In genomic region chr22:36460202-36460601, GRCh38 we compare ENCODE assay signal across 21 cellular contexts. TPM values are rescaled to one million over a fixed set of nuclear protein-coding genes. Genes with fewer than 3 reads are reported as not detected.
DNase-seq lines count a peak whose midpoint lies in the region; ATAC-seq, FAIRE-seq and TF ChIP-seq lines count a peak whose summit lies in the region.
"Had no signal": no experiment of that assay in that cellular context is flagged by ENCODE, and none has a peak within 500 bp of the region (broad histone marks: within the 10 kb centered on the region; RNA-seq: fewer than 3 reads in every experiment).

No MANE protein-coding gene starts in this region.

- no peak overlapping the region for H4K5ac ChIP-seq in mesendoderm (ENCODE audit: low read length)

- BruUV-seq in PC-3 (replicated peaks; lab: Mats Ljungman, UMichigan): no TSS peak

- H3K4me1 ChIP-seq in A549 (peaks cover 58% of the 10 kb centered on the region), PC-3 (ENCODE audit: insufficient read depth, low read length) (peaks cover 50% of the 10 kb centered on the region), mesendoderm (ENCODE audit: control insufficient read depth, low read depth, low read length) (peaks cover 7% of the 10 kb centered on the region), sigmoid colon (peaks cover 0 to 56% (median 47%) of the 10 kb centered on the region in 4 donors)

- H3K4me2 ChIP-seq in A549 (no peak overlapping the region), PC-3 (ENCODE audit: low read length) (no peak overlapping the region), mesendoderm (ENCODE audit: low read length) (no peak overlapping the region)

- H3K27me3 ChIP-seq in PC-3 (ENCODE audit: low read length) (no peaks in the 10 kb centered on the region), mesendoderm (ENCODE audit: insufficient read depth, low read length, poor library complexity) (no peaks in the 10 kb centered on the region), sigmoid colon (no peaks in the 10 kb centered on the region)
- H3K27me3 ChIP-seq: BLaER1, pancreas had no signal

- H3K4me3 ChIP-seq in A549: no peak overlapping the region
- no peak overlapping the region for H3K4me3 ChIP-seq in PC-3 (ENCODE audit: low read length)
- no peak overlapping the region for H3K4me3 ChIP-seq in mesendoderm (ENCODE audit: low read length)
- no peak overlapping the region for H3K4me3 ChIP-seq in sigmoid colon
- H3K4me3 ChIP-seq: BLaER1, pancreas had no signal

- H2BK120ac ChIP-seq in mesendoderm (ENCODE audit: low read depth, low read length): no peak overlapping the region

- no peak overlapping the region for H2AFZ ChIP-seq in PC-3 (ENCODE audit: low read length)

- DNase-seq in A549 (ENCODE audit: low read depth in 1 of 2, low spot score in 1 of 2): no peak
- DNase-seq in PC-3: no peak
- DNase-seq in mesendoderm: no peak
- DNase-seq in sigmoid colon: no peak
- no peak for DNase-seq in G401 (ENCODE audit: low spot score)
- DNase-seq in NCI-H146 treated with DMSO at 0.1 percent for 48 hours (lab: John Stamatoyannopoulos, UW; ENCODE audit: unreplicated experiment): no peak
- DNase-seq in NCI-H2081 treated with DMSO at 0.1 percent for 48 hours (lab: John Stamatoyannopoulos, UW): no peak
- no peak for DNase-seq in stimulated activated CD4-positive, alpha-beta T cell treated with anti-CD3 and anti-CD28 coated beads, Interleukin-15, amount 100 ng/mL, for 24 hours
- DNase-seq: anterior cingulate cortex; EL; head of caudate nucleus; naive thymus-derived CD8-positive, alpha-beta T cell; NCI-H1105; NCI-H2081; NCI-H82; pancreas; SHP77; SW 1271; T1000 had no signal

- H3K9ac ChIP-seq in PC-3 (ENCODE audit: low read length): no peak overlapping the region
- H3K9ac ChIP-seq in mesendoderm (ENCODE audit: low read length): no peak overlapping the region
- H3K9ac ChIP-seq: BLaER1 had no signal

- FAIRE-seq in A549 (lab: Jason Lieb, UNC): no peak
- FAIRE-seq: endothelial cell of umbilical vein, pancreas had no signal

- no peak for ATAC-seq in A549
- no peak for ATAC-seq in PC-3
- ATAC-seq: naive thymus-derived CD8-positive, alpha-beta T cell; pancreas had no signal

- H3K4ac ChIP-seq in mesendoderm (ENCODE audit: low read depth, low read length): no peak overlapping the region

- H3K9me2 ChIP-seq in PC-3 (replicated peaks; ENCODE audit: low read length): no peaks in the 10 kb centered on the region

- no peaks in the 10 kb centered on the region for H3F3A ChIP-seq in PC-3 (ENCODE audit: low read length, unreplicated experiment)

- H2BK15ac ChIP-seq in mesendoderm (replicated peaks; ENCODE audit: low read depth): no peak overlapping the region

- H3K56ac ChIP-seq in mesendoderm (ENCODE audit: low read length): peak overlapping the region; percentile 20

- TF ChIP-seq POLR2A in A549 (IDR thresholded peaks at IDR 0.05; ENCODE audit: low read length) (no peak), sigmoid colon (IDR thresholded peaks at IDR 0.05) (no peak)

- intact Hi-C loops in PC-3 (cut with micrococcal nuclease): no loop called here
- intact Hi-C loops in sigmoid colon (cut with DNase I): no loop called here

- no peaks in the 10 kb centered on the region for H4K20me1 ChIP-seq in PC-3 (ENCODE audit: low read length)
- H4K20me1 ChIP-seq: BLaER1 had no signal

- no peaks in the 10 kb centered on the region for H3K79me2 ChIP-seq in PC-3 (ENCODE audit: low read length)
- no peaks in the 10 kb centered on the region for H3K79me2 ChIP-seq in mesendoderm (ENCODE audit: control insufficient read depth, insufficient read depth, low read length)

- POLR2A ChIA-PET in A549 (lab: Yijun Ruan, JAX) (no interaction called here), PC-3 (lab: Charles Lee; ENCODE audit: unreplicated experiment) (no interaction called here)

- no peak for TF ChIP-seq EP300 in A549 (IDR thresholded peaks at IDR 0.05)
- TF ChIP-seq EP300 in sigmoid colon (IDR thresholded peaks at IDR 0.05): no peak

- H3K27ac ChIP-seq in A549: peak overlapping the region; percentile 49 to 98
- peak overlapping the region; percentile 80 for H3K27ac ChIP-seq in PC-3 (ENCODE audit: low read length)
- no peak overlapping the region for H3K27ac ChIP-seq in mesendoderm (ENCODE audit: low read depth, low read length)
- H3K27ac ChIP-seq in sigmoid colon: peak overlapping the region; percentile 87 to 98 (median 94)
- H3K27ac ChIP-seq: BLaER1 had no signal

- 68% methylated on average over 8 of the region's 8 CpGs for WGBS in A549 (ENCODE audit: missing lambda C conversion rate)
- WGBS in mesendoderm (ENCODE audit: extremely low coverage, insufficient coverage, low lambda C conversion rate): no CpG with 5 or more reads among the region's 8 CpGs
- 70 to 79% methylated on average over 8 of the region's 8 CpGs for WGBS in sigmoid colon, 2 donors

- no peaks in the 10 kb centered on the region for H3K79me1 ChIP-seq in mesendoderm (ENCODE audit: low read length)

- H3K18ac ChIP-seq in mesendoderm (ENCODE audit: low read length): no peak overlapping the region

- no peak overlapping the region for H4K8ac ChIP-seq in mesendoderm (ENCODE audit: low read depth, low read length)

- no peak overlapping the region for H3K23ac ChIP-seq in mesendoderm (ENCODE audit: low read length)

- H2AK5ac ChIP-seq in mesendoderm (ENCODE audit: low read length): no peak overlapping the region

- H3K9me3 ChIP-seq in A549: no peaks in the 10 kb centered on the region
- no peaks in the 10 kb centered on the region for H3K9me3 ChIP-seq in PC-3 (ENCODE audit: low read length)
- H3K9me3 ChIP-seq in sigmoid colon: no peaks in the 10 kb centered on the region
- H3K9me3 ChIP-seq: BLaER1, pancreas had no signal

- TF ChIP-seq CTCF in A549 (IDR thresholded peaks at IDR 0.05): no peak
- no peak for TF ChIP-seq CTCF in PC-3 (conservative IDR thresholded peaks at IDR 0.05; ENCODE audit: low read depth, low read length)
- TF ChIP-seq CTCF in sigmoid colon (IDR thresholded peaks at IDR 0.05): no peak

- H3K36me3 ChIP-seq in PC-3 (ENCODE audit: low read depth, low read length) (no peaks in the 10 kb centered on the region), mesendoderm (ENCODE audit: control insufficient read depth, insufficient read depth, low read length) (no peaks in the 10 kb centered on the region), sigmoid colon (no peaks in the 10 kb centered on the region)
- H3K36me3 ChIP-seq: BLaER1, pancreas had no signal

- CTCF ChIA-PET in A549 (lab: Yijun Ruan, JAX): no interaction called here
- CTCF ChIA-PET in PC-3 (lab: Charles Lee): no interaction called here

- TF ChIP-seq RAD21 in A549 (conservative IDR thresholded peaks at IDR 0.05 in 1 of 2, IDR thresholded peaks at IDR 0.05 in 1 of 2): no peak

- no peak overlapping the region for H2BK5ac ChIP-seq in mesendoderm (ENCODE audit: low read length)

- in situ Hi-C loops in G401 (cut with HindIII; ENCODE audit: low sequenced_read_pairs): no loop called here

TF ChIP-seq in A549, 52 proteins besides CTCF, POLR2A, EP300 and RAD21 (continues in another document):
- TF ChIP-seq ZSCAN20 (CRISPR knock-in tag; IDR thresholded peaks at IDR 0.05): no peak
- no peak for TF ChIP-seq RNF2 (IDR thresholded peaks at IDR 0.05; ENCODE audit: borderline replicate concordance, low read depth)
- TF ChIP-seq ZC3H11A (IDR thresholded peaks at IDR 0.05): no peak
- TF ChIP-seq USF2 (IDR thresholded peaks at IDR 0.05): no peak
- TF ChIP-seq EHF (CRISPR knock-in tag; IDR thresholded peaks at IDR 0.05): no peak
- no peak for TF ChIP-seq SREBF2 (IDR thresholded peaks at IDR 0.05)
- TF ChIP-seq FOSB (CRISPR knock-in tag; IDR thresholded peaks at IDR 0.05): no peak
- no peak for TF ChIP-seq RARB (CRISPR knock-in tag; IDR thresholded peaks at IDR 0.05)
- TF ChIP-seq CBX2 (IDR thresholded peaks at IDR 0.05; ENCODE audit: borderline replicate concordance, low read depth): no peak

RNA-seq across cellular contexts. Expression of gene TXN2, which starts 21.2 kb away (rescaled TPM):
- polyA plus RNA-seq in A549 (2011; rRNA removed) (84.5 and 89.6 TPM in 2 replicates), A549 (2017; fragmentation: RNase III; extraction: RNeasy Plus Mini Kit Qiagen cat#74134 plus additional on column Dnase treatment) (82.2 to 90.5 TPM (median 83.6 TPM) in 3 replicates), sigmoid colon (100 to 1,000 TPM; 145 to 181 (median 171) TPM)
- polyA plus RNA-seq in A549 (2012; cell fraction: cytosol; rRNA removed): 114 and 144 TPM in 2 replicates
- polyA plus RNA-seq in A549 (2012; cell fraction: nucleus; rRNA removed): 75.7 and 84.1 TPM in 2 replicates
- polyA minus RNA-seq in A549 (2011; rRNA and poly(A)+ RNA removed): 53.2 and 56.1 TPM in 2 replicates
- total RNA-seq in PC-3 (2014; rRNA removed) (49.6 and 52.5 TPM in 2 replicates), sigmoid colon (10 to 100 TPM; 43.2 to 72.2 (median 61.9) TPM)
- polyA plus RNA-seq in mesendoderm (2013, experiment 1 of 2): 46.4 TPM
- polyA plus RNA-seq in mesendoderm (2013, experiment 2 of 2): 47.9 TPM
- 96.4 and 99.4 TPM in 2 replicates for total RNA-seq in G401 (2014; rRNA removed; shearing (Covaris generic))

RNA-seq across cellular contexts. Expression of gene FOXRED2, which starts 46.6 kb away (rescaled TPM):
- 5.7 and 7.2 TPM in 2 replicates for polyA plus RNA-seq in A549 (2011; rRNA removed)
- 7.8 and 11.3 TPM in 2 replicates for polyA plus RNA-seq in A549 (2012; cell fraction: cytosol; rRNA removed)
- polyA plus RNA-seq in A549 (2012; cell fraction: nucleus; rRNA removed): 14.2 and 17.7 TPM in 2 replicates
- 11.6 to 12.3 TPM (median 12.3 TPM) in 3 replicates for polyA plus RNA-seq in A549 (2017; fragmentation: RNase III; extraction: RNeasy Plus Mini Kit Qiagen cat#74134 plus additional on column Dnase treatment)
- polyA minus RNA-seq in A549 (2011; rRNA and poly(A)+ RNA removed): 9.8 and 12.2 TPM in 2 replicates
- total RNA-seq in PC-3 (2014; rRNA removed): 5.5 and 6.5 TPM in 2 replicates
- 11.4 TPM for polyA plus RNA-seq in mesendoderm (2013, experiment 1 of 2)
- 11.7 TPM for polyA plus RNA-seq in mesendoderm (2013, experiment 2 of 2)
- total RNA-seq in sigmoid colon: 1 to 10 TPM; 4.2 to 4.8 (median 4.7) TPM
- 1 to 10 TPM in 1 of 3 donors, under 1 TPM in 2; under 0.01 to 5.4 (median 0.69) TPM for polyA plus RNA-seq in sigmoid colon
- total RNA-seq in G401 (2014; rRNA removed; shearing (Covaris generic)): 19.3 and 24.9 TPM in 2 replicates
